Comparison of ENCODE assay signal across 8 cellular contexts in genomic region chr1:224106568-224107281, GRCh38. TPM values are rescaled to one million over a fixed set of nuclear protein-coding genes. Genes with fewer than 3 reads are reported as not detected.
DNase-seq lines count a peak whose midpoint lies in the region; ATAC-seq, FAIRE-seq and TF ChIP-seq lines count a peak whose summit lies in the region.

No MANE protein-coding gene starts in this region.

- no peak overlapping the region for H3K4me3 ChIP-seq in breast epithelium

- H3K9me3 ChIP-seq in breast epithelium = no peaks in the 10 kb centered on the region

- no peaks in the 10 kb centered on the region for H3K36me3 ChIP-seq in breast epithelium

- peak overlapping the region; percentile 31 to 59 for H3K27ac ChIP-seq in breast epithelium

- no peaks in the 10 kb centered on the region for H3K4me1 ChIP-seq in breast epithelium

- TF ChIP-seq CTCF in D721Med (IDR thresholded peaks at IDR 0.05; ENCODE audit: insufficient read depth, missing control alignments) (peak; percentile 80), breast epithelium (IDR thresholded peaks at IDR 0.05) (peak in 2 of 3 donors; percentile 14 to 48), omental fat pad (IDR thresholded peaks at IDR 0.05) (no peak)

- intact Hi-C loops in breast epithelium (cut with DNase I; ENCODE audit: low total_unique reads) = no loop called here

- DNase-seq in D721Med (ENCODE audit: insufficient read length, low spot score) = no peak
- DNase-seq in NOMO-1 (lab: John Stamatoyannopoulos, UW; ENCODE audit: unreplicated experiment in 2 of 2) = peak; percentile 54 to 68
- peak in 1 of 2 donors; percentile 51 for DNase-seq in breast epithelium (ENCODE audit: low spot score in 2 of 2)
- peak; percentile 23 for DNase-seq in mucosa of gallbladder (ENCODE audit: low spot score)
- DNase-seq in omental fat pad (ENCODE audit: low spot score) = no peak

- peak; percentile 83 for ATAC-seq in GM18909 (IDR thresholded peaks at IDR 0.05; ENCODE audit: poor library complexity, unreplicated experiment)
- peak; percentile 59 for ATAC-seq in HG03457 (IDR thresholded peaks at IDR 0.05; ENCODE audit: unreplicated experiment)
- ATAC-seq in omental fat pad (ENCODE audit: low FRiP score) = no peak
- no peak for ATAC-seq in HG03097 (IDR thresholded peaks at IDR 0.05; ENCODE audit: low FRiP score, unreplicated experiment)

- no peak for TF ChIP-seq POLR2A in breast epithelium (IDR thresholded peaks at IDR 0.05)

- H3K27me3 ChIP-seq in breast epithelium = no peaks in the 10 kb centered on the region

- no peak for FAIRE-seq in D721Med (lab: Jason Lieb, UNC)

RNA-seq across cellular contexts. Expression of gene FBXO28, which starts 7.2 kb away (rescaled TPM):
- total RNA-seq in breast epithelium (10 to 100 TPM; 23.9 to 50.5 (median 26.2) TPM), mucosa of gallbladder (29.6 TPM), omental fat pad (10 to 100 TPM; 24.9 to 32.7 (median 27.6) TPM)

Comparison
In these comparisons a context has a peak if more than half of its experiments do, and no peak if none do; other contexts are left out.
1. DNase-seq: peak in NOMO-1 (2 of 2) and mucosa of gallbladder (single experiment); none in D721Med (single experiment) and omental fat pad (single experiment).
2. CTCF ChIP-seq: peak in D721Med (single experiment) and breast epithelium (2 of 3); none in omental fat pad (0 of 3).
3. ATAC-seq: peak in GM18909 (single experiment) and HG03457 (single experiment); none in omental fat pad (single experiment) and HG03097 (single experiment).